In genomic region chr4:73446336-73446938, GRCh38 we compare ENCODE assay signal across 8 cellular contexts. TPM values are rescaled to one million over a fixed set of nuclear protein-coding genes. Genes with fewer than 3 reads are reported as not detected.
DNase-seq lines count a peak whose midpoint lies in the region; ATAC-seq and FAIRE-seq lines count a peak whose summit lies in the region.

No MANE protein-coding gene starts in this region.

- FAIRE-seq in GM19239 (lab: Jason Lieb, UNC) = peak; percentile 93

- peak; percentile 99 for ATAC-seq in HG03097 (IDR thresholded peaks at IDR 0.05; ENCODE audit: low FRiP score, unreplicated experiment)
- peak; percentile 92 for ATAC-seq in left lobe of liver

- DNase-seq in DMS53 treated with DMSO at 0.1 percent for 48 hours (lab: John Stamatoyannopoulos, UW; ENCODE audit: unreplicated experiment) = peak; percentile 50
- peak; percentile 24 for DNase-seq in GM19239 (ENCODE audit: insufficient read length, low spot score)
- DNase-seq in NCI-H345 (lab: John Stamatoyannopoulos, UW) = peak; percentile 42
- DNase-seq in amniotic stem cell (lab: John Stamatoyannopoulos, UW) = peak; percentile 27
- DNase-seq in left lobe of liver (ENCODE audit: low spot score) = no peak
- no peak for DNase-seq in cerebellum (ENCODE audit: low spot score)
- no peak for DNase-seq in DMS79 (lab: John Stamatoyannopoulos, UW)

RNA-seq across cellular contexts. Expression of gene AFP, which starts 10.4 kb away (rescaled TPM):
- total RNA-seq in left lobe of liver (3.3 TPM), cerebellum (0.36 TPM)

RNA-seq across cellular contexts. Expression of gene AFM, which starts 35.1 kb away (rescaled TPM):
- total RNA-seq in left lobe of liver (208 TPM), cerebellum (not detected)

RNA-seq across cellular contexts. Expression of gene ALB, which starts 42.4 kb away (rescaled TPM):
- total RNA-seq in left lobe of liver (99,767 TPM), cerebellum (7.3 TPM)

Comparison
In these comparisons a context has a peak if more than half of its experiments do, and no peak if none do; other contexts are left out.
1. DNase-seq: peak in DMS53 treated with DMSO at 0.1 percent for 48 hours (single experiment), GM19239 (single experiment), NCI-H345 (single experiment) and amniotic stem cell (single experiment); none in left lobe of liver (single experiment), cerebellum (single experiment) and DMS79 (single experiment).
2. RNA of gene AFM, which starts 35.1 kb away (total RNA-seq): 208 TPM in left lobe of liver (single experiment); not detected in cerebellum (single experiment); every median in the first group is over 100 times any median in the second.
3. RNA of gene ALB, which starts 42.4 kb away (total RNA-seq): 99,767 TPM in left lobe of liver (single experiment); 7.3 TPM in cerebellum (single experiment); every median in the first group is over 1,000 times any median in the second.